In genomic region chr9:32526707-32527048, GRCh38 we compare ENCODE assay signal across 8 cellular contexts. TPM values are rescaled to one million over a fixed set of nuclear protein-coding genes. Genes with fewer than 3 reads are reported as not detected.
A peak's percentile ranks its signal among the peaks of the same experiment; 100 is the strongest.
DNase-seq lines count a peak whose midpoint lies in the region; ATAC-seq lines count a peak whose summit lies in the region.

No MANE protein-coding gene starts in this region.

- ATAC-seq in activated CD4-positive, alpha-beta T cell treated with anti-CD3 and anti-CD28 coated beads for 36 hours: no peak
- ATAC-seq in HG02678 (IDR thresholded peaks at IDR 0.05; ENCODE audit: unreplicated experiment) (no peak), GM21447 (IDR thresholded peaks at IDR 0.05; ENCODE audit: unreplicated experiment) (no peak)

- H3K27me3 ChIP-seq in adipocyte (replicated peaks; ENCODE audit: control insufficient read depth, insufficient read depth, low read length) (no peaks in the 10 kb centered on the region), layer of hippocampus (ENCODE audit: control insufficient read depth, insufficient read depth, low read length) (no peaks in the 10 kb centered on the region)

- peaks cover 8% of the 10 kb centered on the region for H3K9me3 Mint-ChIP-seq in activated CD4-positive, alpha-beta T cell treated with anti-CD3 and anti-CD28 coated beads for 36 hours (ENCODE audit: low read depth)

- H3K4me1 ChIP-seq in adipocyte (ENCODE audit: control insufficient read depth, insufficient read depth, low read length): peaks cover 6% of the 10 kb centered on the region

- H3K36me3 Mint-ChIP-seq in activated CD4-positive, alpha-beta T cell treated with anti-CD3 and anti-CD28 coated beads for 36 hours (ENCODE audit: low read depth): peaks cover 19% of the 10 kb centered on the region

- H3K36me3 ChIP-seq in adipocyte (ENCODE audit: control insufficient read depth, insufficient read depth, low read length, severe bottlenecking): peaks cover 2% of the 10 kb centered on the region

- intact Hi-C loops in activated CD4-positive, alpha-beta T cell treated with anti-CD3 and anti-CD28 coated beads for 36 hours (cut with DNase I, micrococcal nuclease): loop anchor here (1.0 to 10.0 kb wide), 7 partner anchors 24 to 638 kb away; partner anchors contain the start of genes ACO1 (in 2 of the 2), B4GALT1 (in 1 of the 2) and NDUFB6 (in 1 of the 2)

- H3K4me3 ChIP-seq in adipocyte (ENCODE audit: low read length): peak overlapping the region; percentile 92

- H3K4me1 Mint-ChIP-seq in activated CD4-positive, alpha-beta T cell treated with anti-CD3 and anti-CD28 coated beads for 36 hours: peaks cover 38% of the 10 kb centered on the region

- H3K27ac ChIP-seq in layer of hippocampus (ENCODE audit: low read depth, low read length): peak overlapping the region; percentile 85
- peak overlapping the region; percentile 75 for H3K27ac ChIP-seq in temporal lobe (ENCODE audit: low read depth, low read length)

- peak overlapping the region; percentile 80 for H3K4me3 Mint-ChIP-seq in activated CD4-positive, alpha-beta T cell treated with anti-CD3 and anti-CD28 coated beads for 36 hours

- no peaks in the 10 kb centered on the region for H3K27me3 Mint-ChIP-seq in activated CD4-positive, alpha-beta T cell treated with anti-CD3 and anti-CD28 coated beads for 36 hours

- CTCF ChIA-PET in activated CD4-positive, alpha-beta T cell treated with anti-CD3 and anti-CD28 coated beads for 36 hours (lab: Charles Lee): interaction anchor here (0.6 to 4.1 kb wide), 13 partner anchors 8 to 147 kb away, joined by 3 to 41 read pairs (median 5); partner anchors contain the start of genes ACO1, NDUFB6, SMIM27 and TOPORS

- no peaks in the 10 kb centered on the region for H3K9me3 ChIP-seq in adipocyte (ENCODE audit: control insufficient read depth, low read length)

- peak overlapping the region; percentile 90 for H3K27ac Mint-ChIP-seq in activated CD4-positive, alpha-beta T cell treated with anti-CD3 and anti-CD28 coated beads for 36 hours

- POLR2A ChIA-PET in activated CD4-positive, alpha-beta T cell treated with anti-CD3 and anti-CD28 coated beads for 36 hours (lab: Charles Lee): interaction anchor here (0.6 to 1.5 kb wide), 5 partner anchors 18 to 498 kb away, joined by 3 to 9 read pairs (median 4); partner anchors contain the start of gene DNAJA1

- H3K9ac ChIP-seq in adipocyte (ENCODE audit: low read length): peak overlapping the region; percentile 91

- no peak for DNase-seq in activated CD4-positive, alpha-beta T cell treated with anti-CD3 and anti-CD28 coated beads for 36 hours
- no peak for DNase-seq in activated CD4-positive, alpha-beta T cell treated with anti-CD3 and anti-CD28 coated beads, Interleukin-2, amount 50 U/mL, for 1 hour
- no peak for DNase-seq in adipocyte (ENCODE audit: low read depth)
- DNase-seq in stimulated activated CD8-positive, alpha-beta memory T cell treated with anti-CD3 and anti-CD28 coated beads, Interleukin-4, amount 100 ng/mL, for 48 hours: no peak

RNA-seq across cellular contexts. Expression of gene RIGI, which starts 0.7 kb away (rescaled TPM):
- total RNA-seq in activated CD4-positive, alpha-beta T cell treated with anti-CD3 and anti-CD28 coated beads for 36 hours: 1 to 10 TPM; 8.9 to 9.7 TPM
- total RNA-seq in temporal lobe: 3.9 TPM

RNA-seq across cellular contexts. Expression of gene SMIM27, which starts 25.4 kb away (rescaled TPM):
- 10 to 100 TPM; 16.1 to 19.5 TPM for total RNA-seq in activated CD4-positive, alpha-beta T cell treated with anti-CD3 and anti-CD28 coated beads for 36 hours
- total RNA-seq in temporal lobe: 3.0 TPM

RNA-seq across cellular contexts. Expression of gene TOPORS, which starts 25.7 kb away (rescaled TPM):
- 10 to 100 TPM; 14.4 to 18.9 TPM for total RNA-seq in activated CD4-positive, alpha-beta T cell treated with anti-CD3 and anti-CD28 coated beads for 36 hours
- 32.5 TPM for total RNA-seq in temporal lobe

RNA-seq across cellular contexts. Expression of gene NDUFB6, which starts 46.3 kb away (rescaled TPM):
- 10 to 100 TPM; 29.6 to 67.0 TPM for total RNA-seq in activated CD4-positive, alpha-beta T cell treated with anti-CD3 and anti-CD28 coated beads for 36 hours
- total RNA-seq in temporal lobe: 27.0 TPM
